ENCODE assay signal across 1 cellular context in genomic region chr17:48908047-48908843, GRCh38.
TF ChIP-seq lines count a peak whose summit lies in the region.

TSS of gene UBE2Z (plus strand) at chr17:48908407. CDS start at chr17:48908504, 97 bp downstream.

TF ChIP-seq in HepG2, 621 proteins besides CTCF, POLR2A, EP300 and RAD21 (continued from another document and continues in another):
- peak; percentile 85; the same call in 1 of the 2 replicates for TF ChIP-seq LRRFIP1 (CRISPR knock-in tag; conservative IDR thresholded peaks at IDR 0.05)
- TF ChIP-seq HNRNPUL1 (IDR thresholded peaks at IDR 0.05; ENCODE audit: low read depth, low read length), result no peak
- TF ChIP-seq HDAC1 (CRISPR knock-in tag; IDR thresholded peaks at IDR 0.05), result peak; percentile 88
- TF ChIP-seq FOXC1 (CRISPR knock-in tag; IDR thresholded peaks at IDR 0.05; ENCODE audit: borderline replicate concordance), result peak; percentile 81
- no peak for TF ChIP-seq BATF2 (CRISPR knock-in tag; IDR thresholded peaks at IDR 0.05)
- peak; percentile 92 for TF ChIP-seq ZSCAN21 (CRISPR knock-in tag; IDR thresholded peaks at IDR 0.05; ENCODE audit: borderline replicate concordance)
- peak; percentile 93 for TF ChIP-seq ELF3 (CRISPR knock-in tag; IDR thresholded peaks at IDR 0.05)
- TF ChIP-seq ZNF329 (CRISPR knock-in tag; IDR thresholded peaks at IDR 0.05; ENCODE audit: low read depth), result peak; percentile 49; the same call in 1 of the 2 replicates
- peak; percentile 91 for TF ChIP-seq HOXA5 (CRISPR knock-in tag; IDR thresholded peaks at IDR 0.05)
- peak; percentile 59 for TF ChIP-seq CCAR2 (optimal IDR thresholded peaks at IDR 0.05; ENCODE audit: low read depth, low read length)
- TF ChIP-seq MYNN (CRISPR knock-in tag; IDR thresholded peaks at IDR 0.05; ENCODE audit: low read depth), result peak; percentile 93
- TF ChIP-seq U2AF2 (IDR thresholded peaks at IDR 0.05; ENCODE audit: low read depth, low read length), result no peak
- TF ChIP-seq, protein P1, sequence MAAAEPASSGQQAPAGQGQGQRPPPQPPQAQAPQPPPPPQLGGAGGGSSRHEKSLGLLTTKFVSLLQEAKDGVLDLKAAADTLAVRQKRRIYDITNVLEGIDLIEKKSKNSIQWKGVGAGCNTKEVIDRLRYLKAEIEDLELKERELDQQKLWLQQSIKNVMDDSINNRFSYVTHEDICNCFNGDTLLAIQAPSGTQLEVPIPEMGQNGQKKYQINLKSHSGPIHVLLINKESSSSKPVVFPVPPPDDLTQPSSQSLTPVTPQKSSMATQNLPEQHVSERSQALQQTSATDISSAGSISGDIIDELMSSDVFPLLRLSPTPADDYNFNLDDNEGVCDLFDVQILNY (CRISPR knock-in tag; conservative IDR thresholded peaks at IDR 0.05), result peak; percentile 62; the same call in 1 of the 2 replicates
- peak; percentile 82; the same call in 1 of the 2 replicates for TF ChIP-seq ZNF335 (CRISPR knock-in tag; IDR thresholded peaks at IDR 0.05)
- 0 out of 2 replicates have a peak, but pooled peaks have one; percentile 20 for TF ChIP-seq PCBP1 (IDR thresholded peaks at IDR 0.05; ENCODE audit: borderline replicate concordance, low read depth, low read length)
- peak; percentile 89; the same call in 1 of the 2 replicates for TF ChIP-seq NAIF1 (CRISPR knock-in tag; IDR thresholded peaks at IDR 0.05; ENCODE audit: borderline replicate concordance)
- TF ChIP-seq CEBPG (CRISPR knock-in tag; IDR thresholded peaks at IDR 0.05), result peak; percentile 52
- peak; percentile 22 for TF ChIP-seq HNRNPK (IDR thresholded peaks at IDR 0.05; ENCODE audit: low read depth, low read length, poor library complexity, severe bottlenecking)
- no peak for TF ChIP-seq ZMYM2 (CRISPR knock-in tag; IDR thresholded peaks at IDR 0.05)
- no peak for TF ChIP-seq ZNF431 (CRISPR knock-in tag; IDR thresholded peaks at IDR 0.05; ENCODE audit: borderline replicate concordance, low read depth)
- no peak for TF ChIP-seq ZNF7 (CRISPR knock-in tag; IDR thresholded peaks at IDR 0.05)
- no peak for TF ChIP-seq TRIM22 (IDR thresholded peaks at IDR 0.05)
- TF ChIP-seq ATF6 (CRISPR knock-in tag; conservative IDR thresholded peaks at IDR 0.05), result peak; percentile 93; the same call in 1 of the 2 replicates
- peak; percentile 79 for TF ChIP-seq RBM22 (optimal IDR thresholded peaks at IDR 0.05; ENCODE audit: low read length)
- TF ChIP-seq NONO (IDR thresholded peaks at IDR 0.05), result no peak
- TF ChIP-seq NONO (CRISPR knock-in tag; conservative IDR thresholded peaks at IDR 0.05), result peak; percentile 94
- TF ChIP-seq FOXM1 (CRISPR knock-in tag; IDR thresholded peaks at IDR 0.05), result 0 out of 2 replicates have a peak, but pooled peaks have one; percentile 38
- no peak for TF ChIP-seq ZFP36L2 (CRISPR knock-in tag; IDR thresholded peaks at IDR 0.05)
- no peak for TF ChIP-seq ZNF138 (CRISPR knock-in tag; IDR thresholded peaks at IDR 0.05; ENCODE audit: low read depth)
- TF ChIP-seq MBNL3 (CRISPR knock-in tag; conservative IDR thresholded peaks at IDR 0.05), result no peak
- no peak for TF ChIP-seq ZFP36L1 (CRISPR knock-in tag; IDR thresholded peaks at IDR 0.05)
- TF ChIP-seq ZNF263 (CRISPR knock-in tag; IDR thresholded peaks at IDR 0.05), result peak; percentile 79
- TF ChIP-seq, protein P2, sequence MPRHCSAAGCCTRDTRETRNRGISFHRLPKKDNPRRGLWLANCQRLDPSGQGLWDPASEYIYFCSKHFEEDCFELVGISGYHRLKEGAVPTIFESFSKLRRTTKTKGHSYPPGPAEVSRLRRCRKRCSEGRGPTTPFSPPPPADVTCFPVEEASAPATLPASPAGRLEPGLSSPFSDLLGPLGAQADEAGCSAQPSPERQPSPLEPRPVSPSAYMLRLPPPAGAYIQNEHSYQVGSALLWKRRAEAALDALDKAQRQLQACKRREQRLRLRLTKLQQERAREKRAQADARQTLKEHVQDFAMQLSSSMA (CRISPR knock-in tag; IDR thresholded peaks at IDR 0.05), result no peak
- TF ChIP-seq ZBTB14 (CRISPR knock-in tag; IDR thresholded peaks at IDR 0.05), result no peak
- TF ChIP-seq SKI (IDR thresholded peaks at IDR 0.05; ENCODE audit: partially characterized antibody), result peak; percentile 64
- no peak for TF ChIP-seq KDM6A (CRISPR knock-in tag; IDR thresholded peaks at IDR 0.05; ENCODE audit: low read depth)
- peak; percentile 97 for TF ChIP-seq ZNF350 (CRISPR knock-in tag; IDR thresholded peaks at IDR 0.05; ENCODE audit: borderline replicate concordance, low read depth)
- no peak; the same call in 1 of the 2 replicates for TF ChIP-seq NR0B2 (CRISPR knock-in tag; IDR thresholded peaks at IDR 0.05)
- TF ChIP-seq CREB1 (IDR thresholded peaks at IDR 0.05), result 0 out of 2 replicates have a peak, but pooled peaks have one; percentile 32
- TF ChIP-seq CREB1 (CRISPR knock-in tag; IDR thresholded peaks at IDR 0.05), result peak; percentile 82
- TF ChIP-seq REPIN1 (CRISPR knock-in tag; IDR thresholded peaks at IDR 0.05; ENCODE audit: borderline replicate concordance, low read depth), result peak; percentile 95
- TF ChIP-seq ZNF24 (IDR thresholded peaks at IDR 0.05), result no peak
- peak; percentile 95 for TF ChIP-seq BRD4 (CRISPR knock-in tag; IDR thresholded peaks at IDR 0.05)
- no peak for TF ChIP-seq SOX6 (IDR thresholded peaks at IDR 0.05)
- TF ChIP-seq SOX6 (CRISPR knock-in tag; IDR thresholded peaks at IDR 0.05), result peak; percentile 82
- TF ChIP-seq ARNTL (CRISPR knock-in tag; IDR thresholded peaks at IDR 0.05), result peak; percentile 80
- TF ChIP-seq CBFB (CRISPR knock-in tag; IDR thresholded peaks at IDR 0.05), result peak; percentile 94
- TF ChIP-seq NBN (conservative IDR thresholded peaks at IDR 0.05), result no peak
- TF ChIP-seq KAT7 (CRISPR knock-in tag; IDR thresholded peaks at IDR 0.05; ENCODE audit: borderline replicate concordance), result peak; percentile 95
- TF ChIP-seq NFE2L1 (CRISPR knock-in tag; IDR thresholded peaks at IDR 0.05; ENCODE audit: borderline replicate concordance), result no peak; the same call in 1 of the 2 replicates
- TF ChIP-seq TSC22D2 (CRISPR knock-in tag; IDR thresholded peaks at IDR 0.05; ENCODE audit: borderline replicate concordance), result peak; percentile 78; the same call in 1 of the 2 replicates
- TF ChIP-seq, protein P3, sequence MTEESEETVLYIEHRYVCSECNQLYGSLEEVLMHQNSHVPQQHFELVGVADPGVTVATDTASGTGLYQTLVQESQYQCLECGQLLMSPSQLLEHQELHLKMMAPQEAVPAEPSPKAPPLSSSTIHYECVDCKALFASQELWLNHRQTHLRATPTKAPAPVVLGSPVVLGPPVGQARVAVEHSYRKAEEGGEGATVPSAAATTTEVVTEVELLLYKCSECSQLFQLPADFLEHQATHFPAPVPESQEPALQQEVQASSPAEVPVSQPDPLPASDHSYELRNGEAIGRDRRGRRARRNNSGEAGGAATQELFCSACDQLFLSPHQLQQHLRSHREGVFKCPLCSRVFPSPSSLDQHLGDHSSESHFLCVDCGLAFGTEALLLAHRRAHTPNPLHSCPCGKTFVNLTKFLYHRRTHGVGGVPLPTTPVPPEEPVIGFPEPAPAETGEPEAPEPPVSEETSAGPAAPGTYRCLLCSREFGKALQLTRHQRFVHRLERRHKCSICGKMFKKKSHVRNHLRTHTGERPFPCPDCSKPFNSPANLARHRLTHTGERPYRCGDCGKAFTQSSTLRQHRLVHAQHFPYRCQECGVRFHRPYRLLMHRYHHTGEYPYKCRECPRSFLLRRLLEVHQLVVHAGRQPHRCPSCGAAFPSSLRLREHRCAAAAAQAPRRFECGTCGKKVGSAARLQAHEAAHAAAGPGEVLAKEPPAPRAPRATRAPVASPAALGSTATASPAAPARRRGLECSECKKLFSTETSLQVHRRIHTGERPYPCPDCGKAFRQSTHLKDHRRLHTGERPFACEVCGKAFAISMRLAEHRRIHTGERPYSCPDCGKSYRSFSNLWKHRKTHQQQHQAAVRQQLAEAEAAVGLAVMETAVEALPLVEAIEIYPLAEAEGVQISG (CRISPR knock-in tag; IDR thresholded peaks at IDR 0.05), result peak; percentile 100
- TF ChIP-seq ZNF33B (CRISPR knock-in tag; IDR thresholded peaks at IDR 0.05), result peak; percentile 81; the same call in 1 of the 2 replicates
- no peak for TF ChIP-seq BRCA1 (CRISPR knock-in tag; IDR thresholded peaks at IDR 0.05)
- TF ChIP-seq ARID2 (CRISPR knock-in tag; IDR thresholded peaks at IDR 0.05; ENCODE audit: borderline replicate concordance), result no peak
- peak; percentile 77 for TF ChIP-seq ASH2L (IDR thresholded peaks at IDR 0.05; ENCODE audit: insufficient read length, low read depth, low read length)
- TF ChIP-seq, protein P4, sequence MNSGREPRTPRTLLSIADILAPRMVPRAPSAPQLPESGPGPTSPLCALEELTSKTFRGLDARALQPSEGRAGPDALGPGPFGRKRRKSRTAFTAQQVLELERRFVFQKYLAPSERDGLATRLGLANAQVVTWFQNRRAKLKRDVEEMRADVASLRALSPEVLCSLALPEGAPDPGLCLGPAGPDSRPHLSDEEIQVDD (CRISPR knock-in tag; IDR thresholded peaks at IDR 0.05; ENCODE audit: borderline replicate concordance), result 0 out of 2 replicates have a peak, but pooled peaks have one; percentile 80
- TF ChIP-seq CHCHD3 (CRISPR knock-in tag; IDR thresholded peaks at IDR 0.05), result peak; percentile 69; the same call in 1 of the 2 replicates
- TF ChIP-seq, protein P5, sequence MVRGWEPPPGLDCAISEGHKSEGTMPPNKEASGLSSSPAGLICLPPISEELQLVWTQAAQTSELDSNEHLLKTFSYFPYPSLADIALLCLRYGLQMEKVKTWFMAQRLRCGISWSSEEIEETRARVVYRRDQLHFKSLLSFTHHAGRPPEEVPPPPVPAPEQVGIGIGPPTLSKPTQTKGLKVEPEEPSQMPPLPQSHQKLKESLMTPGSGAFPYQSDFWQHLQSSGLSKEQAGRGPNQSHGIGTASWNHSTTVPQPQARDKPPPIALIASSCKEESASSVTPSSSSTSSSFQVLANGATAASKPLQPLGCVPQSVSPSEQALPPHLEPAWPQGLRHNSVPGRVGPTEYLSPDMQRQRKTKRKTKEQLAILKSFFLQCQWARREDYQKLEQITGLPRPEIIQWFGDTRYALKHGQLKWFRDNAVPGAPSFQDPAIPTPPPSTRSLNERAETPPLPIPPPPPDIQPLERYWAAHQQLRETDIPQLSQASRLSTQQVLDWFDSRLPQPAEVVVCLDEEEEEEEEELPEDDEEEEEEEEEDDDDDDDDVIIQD (CRISPR knock-in tag; IDR thresholded peaks at IDR 0.05; ENCODE audit: low read depth), result peak; percentile 95
- peak; percentile 87 for TF ChIP-seq ETV5 (CRISPR knock-in tag; IDR thresholded peaks at IDR 0.05; ENCODE audit: borderline replicate concordance)
